Comparison of ENCODE assay signal across 19 cellular contexts in the genomic region with DNA sequence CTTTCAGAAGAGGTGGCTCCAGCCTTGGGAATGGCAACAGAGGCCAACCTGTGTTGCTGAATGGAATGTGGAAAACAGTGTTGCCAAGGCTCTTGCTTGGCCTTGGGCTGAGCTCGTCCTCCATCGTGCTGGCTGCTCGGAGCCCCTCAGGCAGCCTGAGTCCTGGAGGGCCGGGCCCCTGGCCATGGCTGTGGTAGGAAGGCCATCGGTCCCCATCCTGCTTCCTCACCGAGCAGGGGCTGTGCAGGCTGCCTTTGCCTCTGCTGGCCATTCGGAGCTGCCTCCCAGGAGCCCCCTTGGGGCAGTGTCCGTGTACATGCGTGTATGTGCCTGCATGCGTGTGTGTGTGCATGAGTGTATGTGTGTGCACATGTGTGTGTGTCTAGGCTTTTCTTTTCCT.
DNase-seq lines count a peak whose midpoint lies in the region; ATAC-seq, FAIRE-seq and TF ChIP-seq lines count a peak whose summit lies in the region.
"Had no signal": no experiment of that assay in that cellular context is flagged by ENCODE, and none has a peak within 500 bp of the region (broad histone marks: within the 10 kb centered on the region; RNA-seq: fewer than 3 reads in every experiment).

No MANE protein-coding gene starts in this region.

- no peak for ATAC-seq in activated CD8-positive, alpha-beta T cell treated with anti-CD3 and anti-CD28 coated beads, Interleukin-2, amount 10 ng/mL, durations not matched to agents 7 days and 5 days
- no peak for ATAC-seq in GM18498 (IDR thresholded peaks at IDR 0.05; ENCODE audit: unreplicated experiment)
- ATAC-seq: natural killer cell; stimulated activated effector memory CD8-positive, alpha-beta T cell treated with anti-CD3 and anti-CD28 coated beads, Interleukin-12 subunit alpha, Interleukin-12 subunit beta, amount 100 ng/mL, for 72 hours had no signal

- no peaks in the 10 kb centered on the region for H3K4me1 Mint-ChIP-seq in activated CD8-positive, alpha-beta T cell treated with anti-CD3 and anti-CD28 coated beads, Interleukin-2, amount 10 ng/mL, durations not matched to agents 7 days and 5 days (ENCODE audit: low read depth)
- H3K4me1 Mint-ChIP-seq: memory B cell; natural killer cell; stimulated activated effector memory CD8-positive, alpha-beta T cell treated with anti-CD3 and anti-CD28 coated beads, Interleukin-12 subunit alpha, Interleukin-12 subunit beta, amount 100 ng/mL, for 72 hours had no signal

- peaks cover 34 to 75% (median 74%) of the 10 kb centered on the region in 4 donors for H3K4me1 ChIP-seq in esophagus muscularis mucosa
- H3K4me1 ChIP-seq in osteoblast (ENCODE audit: insufficient read depth, low read length): peaks cover 15% of the 10 kb centered on the region
- peaks cover 0 to 52% (median 47%) of the 10 kb centered on the region in 5 donors for H3K4me1 ChIP-seq in subcutaneous abdominal adipose tissue (ENCODE audit: control insufficient read depth in 5 of 5, insufficient read depth in 5 of 5, low read length in 5 of 5)

- TF ChIP-seq CTCF in RWPE1 (conservative IDR thresholded peaks at IDR 0.05; ENCODE audit: low read depth) (no peak), esophagus muscularis mucosa (IDR thresholded peaks at IDR 0.05) (no peak), osteoblast (IDR thresholded peaks at IDR 0.05; ENCODE audit: extremely low read depth, low read depth, low read length) (no peak)

- no peaks in the 10 kb centered on the region for H3K36me3 Mint-ChIP-seq in activated CD8-positive, alpha-beta T cell treated with anti-CD3 and anti-CD28 coated beads, Interleukin-2, amount 10 ng/mL, durations not matched to agents 7 days and 5 days (ENCODE audit: low read depth)
- H3K36me3 Mint-ChIP-seq: memory B cell; natural killer cell; stimulated activated effector memory CD8-positive, alpha-beta T cell treated with anti-CD3 and anti-CD28 coated beads, Interleukin-12 subunit alpha, Interleukin-12 subunit beta, amount 100 ng/mL, for 72 hours had no signal

- H3K27me3 Mint-ChIP-seq in activated CD8-positive, alpha-beta T cell treated with anti-CD3 and anti-CD28 coated beads, Interleukin-2, amount 10 ng/mL, durations not matched to agents 7 days and 5 days (ENCODE audit: low read depth): peaks cover 6% of the 10 kb centered on the region
- H3K27me3 Mint-ChIP-seq: memory B cell had no signal

- CTCF ChIA-PET in RWPE1 (lab: Yijun Ruan, JAX): no interaction called here
- CTCF ChIA-PET in activated CD8-positive, alpha-beta T cell treated with anti-CD3 and anti-CD28 coated beads, Interleukin-2, amount 10 ng/mL, durations not matched to agents 7 days and 5 days (lab: Charles Lee): no interaction called here

- intact Hi-C loops in esophagus muscularis mucosa (cut with DNase I): no loop called here

- H3K79me2 ChIP-seq in osteoblast (ENCODE audit: insufficient read depth, low read length): no peaks in the 10 kb centered on the region

- no peaks in the 10 kb centered on the region for H3K9me3 Mint-ChIP-seq in activated CD8-positive, alpha-beta T cell treated with anti-CD3 and anti-CD28 coated beads, Interleukin-2, amount 10 ng/mL, durations not matched to agents 7 days and 5 days (ENCODE audit: insufficient read depth)
- H3K9me3 Mint-ChIP-seq: memory B cell; natural killer cell; stimulated activated effector memory CD8-positive, alpha-beta T cell treated with anti-CD3 and anti-CD28 coated beads, Interleukin-12 subunit alpha, Interleukin-12 subunit beta, amount 100 ng/mL, for 72 hours had no signal

- no peak overlapping the region for H3K4me3 ChIP-seq in esophagus muscularis mucosa
- H3K4me3 ChIP-seq in osteoblast (ENCODE audit: insufficient read depth, low read length): no peak overlapping the region
- no peak overlapping the region for H3K4me3 ChIP-seq in subcutaneous abdominal adipose tissue (ENCODE audit: low read depth in 1 of 5, low read length in 5 of 5)
- H3K4me3 ChIP-seq: heart left ventricle had no signal

- no peaks in the 10 kb centered on the region for H3K27me3 ChIP-seq in esophagus muscularis mucosa
- no peaks in the 10 kb centered on the region for H3K27me3 ChIP-seq in osteoblast (ENCODE audit: insufficient read depth, low read length)
- no peaks in the 10 kb centered on the region for H3K27me3 ChIP-seq in subcutaneous abdominal adipose tissue (ENCODE audit: control insufficient read depth in 5 of 5, insufficient read depth in 4 of 5, low read length in 5 of 5)
- H3K27me3 ChIP-seq: heart left ventricle had no signal

- H3K27ac Mint-ChIP-seq in activated CD8-positive, alpha-beta T cell treated with anti-CD3 and anti-CD28 coated beads, Interleukin-2, amount 10 ng/mL, durations not matched to agents 7 days and 5 days: no peak overlapping the region
- H3K27ac Mint-ChIP-seq: memory B cell; natural killer cell; stimulated activated effector memory CD8-positive, alpha-beta T cell treated with anti-CD3 and anti-CD28 coated beads, Interleukin-12 subunit alpha, Interleukin-12 subunit beta, amount 100 ng/mL, for 72 hours had no signal

- H3K9me3 ChIP-seq in esophagus muscularis mucosa: no peaks in the 10 kb centered on the region
- no peaks in the 10 kb centered on the region for H3K9me3 ChIP-seq in osteoblast (ENCODE audit: low read depth, low read length)
- no peaks in the 10 kb centered on the region for H3K9me3 ChIP-seq in subcutaneous abdominal adipose tissue (ENCODE audit: control insufficient read depth in 5 of 5, low read length in 5 of 5)
- H3K9me3 ChIP-seq: heart left ventricle had no signal

- peak overlapping the region; percentile 91 for H3K27ac ChIP-seq in RWPE1
- peak overlapping the region; percentile 79 to 86 (median 84) for H3K27ac ChIP-seq in esophagus muscularis mucosa (replicated peaks in 1 of 4)
- H3K27ac ChIP-seq in osteoblast (ENCODE audit: low read depth, low read length): no peak overlapping the region
- peak overlapping the region; percentile 77 for H3K27ac ChIP-seq in subcutaneous abdominal adipose tissue (ENCODE audit: low read depth, low read length)

- no peak overlapping the region for H3K4me3 Mint-ChIP-seq in activated CD8-positive, alpha-beta T cell treated with anti-CD3 and anti-CD28 coated beads, Interleukin-2, amount 10 ng/mL, durations not matched to agents 7 days and 5 days
- H3K4me3 Mint-ChIP-seq: memory B cell; natural killer cell; stimulated activated effector memory CD8-positive, alpha-beta T cell treated with anti-CD3 and anti-CD28 coated beads, Interleukin-12 subunit alpha, Interleukin-12 subunit beta, amount 100 ng/mL, for 72 hours had no signal

- H3K36me3 ChIP-seq in esophagus muscularis mucosa (peaks cover 0 to 12% (median 3%) of the 10 kb centered on the region in 4 donors), osteoblast (ENCODE audit: insufficient read depth, low read length) (no peaks in the 10 kb centered on the region), subcutaneous abdominal adipose tissue (ENCODE audit: control insufficient read depth in 5 of 5, insufficient read depth in 5 of 5, low read length in 5 of 5) (no peaks in the 10 kb centered on the region)
- H3K36me3 ChIP-seq: heart left ventricle had no signal

- WGBS in esophagus muscularis mucosa: 87% methylated on average over 7 of the region's 10 CpGs

- no peak for FAIRE-seq in RCC 7860 (lab: Jason Lieb, UNC)
- FAIRE-seq: G401.6 had no signal

- POLR2A ChIA-PET in RWPE1 (lab: Yijun Ruan, JAX; ENCODE audit: low non-redundant PET): no interaction called here
- POLR2A ChIA-PET in activated CD8-positive, alpha-beta T cell treated with anti-CD3 and anti-CD28 coated beads, Interleukin-2, amount 10 ng/mL, durations not matched to agents 7 days and 5 days (lab: Charles Lee): no interaction called here

- no peak overlapping the region for H2AFZ ChIP-seq in osteoblast (ENCODE audit: low read length)

- DNase-seq in RWPE1 (ENCODE audit: low spot score) (no peak), esophagus muscularis mucosa (ENCODE audit: extremely low spot score) (no peak), osteoblast (ENCODE audit: insufficient read length, low spot score, missing footprints) (no peak), RCC 7860 (ENCODE audit: low spot score) (no peak)
- no peak for DNase-seq in activated CD8-positive, alpha-beta T cell treated with anti-CD3 and anti-CD28 coated beads, Interleukin-2, amount 10 ng/mL, durations not matched to agents 7 days and 5 days
- DNase-seq in stimulated activated CD4-positive, alpha-beta T cell treated with anti-CD3 and anti-CD28 coated beads, Interleukin-12 subunit alpha, Interleukin-12 subunit beta, amount 100 ng/mL, for 4 hours: no peak
- DNase-seq: activated CD4-positive, alpha-beta T cell treated with anti-CD3 and anti-CD28 coated beads, Interleukin-2, amount 50 U/mL, for 1 hour; activated gamma-delta T cell; cerebellar nuclear complex; effector CD4-positive, alpha-beta T cell; natural killer cell; NCI-H1417 treated with DMSO at 0.1 percent for 48 hours; NCI-H524 treated with DMSO at 0.1 percent for 48 hours had no signal

- H3K9ac ChIP-seq in subcutaneous abdominal adipose tissue (ENCODE audit: low read length in 5 of 5): no peak overlapping the region

- peaks cover 6% of the 10 kb centered on the region for H4K20me1 ChIP-seq in osteoblast (ENCODE audit: insufficient read depth, low read length)

- TF ChIP-seq EP300 in esophagus muscularis mucosa (IDR thresholded peaks at IDR 0.05): no peak

- peak overlapping the region; percentile 43 for H3K4me2 ChIP-seq in osteoblast (ENCODE audit: insufficient read depth, low read length)

- no peak for TF ChIP-seq POLR2A in esophagus muscularis mucosa (IDR thresholded peaks at IDR 0.05; ENCODE audit: low read depth)
